In the genomic region with DNA sequence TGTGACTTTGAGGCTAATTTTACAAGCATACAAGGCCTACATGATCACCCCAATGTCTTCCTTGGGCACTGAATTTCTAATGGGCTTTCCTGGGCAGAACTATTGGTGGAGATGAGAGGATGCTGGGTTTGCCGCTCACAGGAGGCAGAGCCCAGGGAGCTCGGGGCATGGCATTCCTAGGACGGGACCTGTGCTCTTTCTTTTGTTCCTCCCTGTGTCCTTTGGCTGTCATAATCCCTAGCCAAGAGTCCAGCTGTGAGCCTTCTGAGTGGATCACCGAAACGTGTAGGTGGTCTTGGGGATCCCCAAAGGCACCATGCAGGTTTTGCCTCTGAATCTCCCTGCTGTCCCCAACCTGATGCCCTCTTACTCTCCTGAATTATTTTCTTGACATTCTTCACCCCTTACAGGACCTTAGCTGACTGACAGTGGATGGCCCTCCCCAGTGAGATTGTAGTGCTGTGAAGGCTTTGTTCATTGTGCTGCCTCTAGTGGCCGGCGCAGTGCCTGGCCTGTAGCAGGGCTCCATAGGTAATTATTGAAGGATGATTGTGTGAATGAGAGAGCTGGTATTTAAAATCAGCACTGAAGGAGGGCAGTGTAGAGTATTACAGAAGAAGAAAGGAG, we compare ENCODE assay signal across 8 cellular contexts.
A peak's percentile ranks its signal among the peaks of the same experiment; 100 is the strongest.
DNase-seq lines count a peak whose midpoint lies in the region; ATAC-seq and TF ChIP-seq lines count a peak whose summit lies in the region.

No MANE protein-coding gene starts in this region.

- in situ Hi-C loops in GM23248 (cut with MboI), result no loop called here

- H3K79me2 ChIP-seq in GM23248 (ENCODE audit: insufficient read depth), result no peaks in the 10 kb centered on the region

- no peaks in the 10 kb centered on the region for H3F3A ChIP-seq in GM23248 (ENCODE audit: insufficient read depth)

- H2AFZ ChIP-seq in GM23248, result no peak overlapping the region

- H3K9ac ChIP-seq in GM23248, result no peak overlapping the region

- TF ChIP-seq CTCF in RWPE2 (IDR thresholded peaks at IDR 0.05; ENCODE audit: poor library complexity, severe bottlenecking), result peak; percentile 42

- no peaks in the 10 kb centered on the region for H3K9me2 ChIP-seq in GM23248 (ENCODE audit: insufficient read depth)

- H3K27me3 ChIP-seq in RWPE2 (ENCODE audit: insufficient read depth, poor library complexity, severe bottlenecking) (no peaks in the 10 kb centered on the region), GM23248 (replicated peaks; ENCODE audit: insufficient read depth) (no peaks in the 10 kb centered on the region)

- H3K27ac ChIP-seq in RWPE2 (ENCODE audit: poor library complexity, severe bottlenecking) (no peak overlapping the region), GM23248 (no peak overlapping the region)

- H3K9me3 ChIP-seq in RWPE2 (ENCODE audit: severe bottlenecking), result no peaks in the 10 kb centered on the region
- H3K9me3 ChIP-seq in GM23248 (ENCODE audit: low read depth), result no peaks in the 10 kb centered on the region

- H3K4me1 ChIP-seq in RWPE2 (ENCODE audit: insufficient read depth, poor library complexity, severe bottlenecking) (no peaks in the 10 kb centered on the region), GM23248 (ENCODE audit: insufficient read depth) (peaks cover 5% of the 10 kb centered on the region; the same call in 1 of the 2 replicates)

- no peaks in the 10 kb centered on the region for H4K20me1 ChIP-seq in GM23248 (ENCODE audit: insufficient read depth)

- H3K4me3 ChIP-seq in RWPE2 (ENCODE audit: severe bottlenecking), result no peak overlapping the region
- no peak overlapping the region for H3K4me3 ChIP-seq in GM23248

- WGBS in GM23248 (ENCODE audit: low coverage in 1 of 2, low lambda C conversion rate in 2 of 2, missing lambda C conversion rate in 2 of 2), 2 experiments, result 91 to 94% methylated on average over 6 to 7 of the region's 7 CpGs

- ATAC-seq in HG02885 (IDR thresholded peaks at IDR 0.05; ENCODE audit: poor library complexity, unreplicated experiment) (peak; percentile 96), RWPE2 (ENCODE audit: low read depth) (peak; percentile 58; the same call in 1 of the 3 replicates), left lobe of liver (peak; percentile 45), GM21447 (IDR thresholded peaks at IDR 0.05; ENCODE audit: unreplicated experiment) (no peak)

- H3K4me2 ChIP-seq in GM23248 (ENCODE audit: unreplicated experiment), result no peak overlapping the region

- DNase-seq in DMS 273 (lab: John Stamatoyannopoulos, UW; ENCODE audit: unreplicated experiment) (peak; percentile 31), DMS 273 treated with DMSO at 0.1 percent for 48 hours (lab: John Stamatoyannopoulos, UW) (no peak), RWPE2 (ENCODE audit: low spot score) (no peak), left lobe of liver (ENCODE audit: low spot score) (no peak), GM23248 (no peak), HuH-7.5 (ENCODE audit: low spot score) (no peak)

- H3K36me3 ChIP-seq in RWPE2 (ENCODE audit: low read depth), result no peaks in the 10 kb centered on the region
- no peaks in the 10 kb centered on the region for H3K36me3 ChIP-seq in GM23248 (ENCODE audit: low read depth)
